Comparison of ENCODE assay signal across 8 cellular contexts in genomic region chr9:30293231-30293630, GRCh38.
"Had no signal": no experiment of that assay in that cellular context is flagged by ENCODE, and none has a peak within 500 bp of the region (broad histone marks: within the 10 kb centered on the region; RNA-seq: fewer than 3 reads in every experiment).

No MANE protein-coding gene starts in this region.

- H3K9me3 ChIP-seq: HAP-1 had no signal

- H3K4me3 Mint-ChIP-seq: GM23338, HFFc6 had no signal

- H3K36me3 ChIP-seq: HAP-1 had no signal

- H3K27ac Mint-ChIP-seq: GM23338, HFFc6 had no signal

- H3K4me1 ChIP-seq: HAP-1 had no signal

- H3K9me3 Mint-ChIP-seq: GM23338 had no signal

- DNase-seq: H7, HFFc6, IMR-90, KG1 had no signal

- ATAC-seq: GM23338, HCT116, K562 had no signal

- H3K4me3 ChIP-seq: GM23338, HAP-1, K562 had no signal
